Comparison of ENCODE assay signal across 16 cellular contexts in genomic region chr3:186287723-186288122, GRCh38.
DNase-seq lines count a peak whose midpoint lies in the region; ATAC-seq, FAIRE-seq and TF ChIP-seq lines count a peak whose summit lies in the region.
"Had no signal": no experiment of that assay in that cellular context is flagged by ENCODE, and none has a peak within 500 bp of the region (broad histone marks: within the 10 kb centered on the region; RNA-seq: fewer than 3 reads in every experiment).

No MANE protein-coding gene starts in this region.

- no peaks in the 10 kb centered on the region for H3K36me3 ChIP-seq in SK-N-SH (replicated peaks in 1 of 2; ENCODE audit: control insufficient read depth in 1 of 2, insufficient read depth in 2 of 2, low read length in 1 of 2)
- H3K36me3 ChIP-seq: cardiac muscle cell had no signal

- H3K27me3 ChIP-seq in SK-N-SH (ENCODE audit: insufficient read depth) = no peaks in the 10 kb centered on the region
- H3K27me3 ChIP-seq: cardiac muscle cell had no signal

- FAIRE-seq in RCC 7860 (lab: Jason Lieb, UNC) = no peak

- H3F3A ChIP-seq in SK-N-SH (replicated peaks; ENCODE audit: insufficient read depth) = peaks cover 19% of the 10 kb centered on the region

- no peak for TF ChIP-seq CTCF in SK-N-SH (IDR thresholded peaks at IDR 0.05)
- TF ChIP-seq CTCF in fibroblast of mammary gland (conservative IDR thresholded peaks at IDR 0.05; ENCODE audit: control insufficient read depth, insufficient read depth, low read depth, low read length) = no peak

- POLR2A ChIA-PET in SK-N-SH (lab: Yijun Ruan, JAX) = interaction anchor here (0.6 kb wide), 1 partner anchor 16 kb away, joined by 3 read pairs; no protein-coding TSS in a partner anchor

- peak overlapping the region; percentile 48 for H3K4me2 ChIP-seq in SK-N-SH

- no peaks in the 10 kb centered on the region for H3K79me2 ChIP-seq in SK-N-SH (ENCODE audit: insufficient read depth)

- peak overlapping the region; percentile 23; the same call in 1 of the 2 replicates for H3K9ac ChIP-seq in SK-N-SH

- H3K4me1 ChIP-seq in SK-N-SH (ENCODE audit: control insufficient read depth in 1 of 2, insufficient read depth in 2 of 2, low read depth in 1 of 2, low read length in 1 of 2) = no peaks in the 10 kb centered on the region; a peak in 1 of 4 replicates

- no peaks in the 10 kb centered on the region for H3K9me2 ChIP-seq in SK-N-SH

- no peak overlapping the region for H2AFZ ChIP-seq in SK-N-SH (ENCODE audit: low read depth)

- CTCF ChIA-PET in SK-N-SH (lab: Yijun Ruan, JAX) = interaction anchor here (1.0 to 2.9 kb wide), 3 partner anchors 28 to 311 kb away, joined by 3 to 12 read pairs (median 4); no protein-coding TSS in a partner anchor

- intact Hi-C loops in sciatic nerve (cut with DNase I) = no loop called here

- ATAC-seq in sciatic nerve (peak; percentile 55), GM18867 (IDR thresholded peaks at IDR 0.05; ENCODE audit: unreplicated experiment) (no peak), GM19023 (IDR thresholded peaks at IDR 0.05; ENCODE audit: unreplicated experiment) (no peak)
- ATAC-seq: Right ventricle myocardium inferior; stimulated activated naive CD8-positive, alpha-beta T cell treated with anti-CD3 and anti-CD28 coated beads, Interleukin-15, Interleukin-2, amounts not matched to agents 100 U/mL and 50 U/mL, for 24 hours had no signal

- no peak for TF ChIP-seq RAD21 in SK-N-SH (IDR thresholded peaks at IDR 0.05; ENCODE audit: low read length)

- no peaks in the 10 kb centered on the region for H3K9me3 ChIP-seq in SK-N-SH

- H3K4me3 ChIP-seq in SK-N-SH (ENCODE audit: low read depth in 2 of 2, low read length in 1 of 2) (no peak overlapping the region), fibroblast of mammary gland (ENCODE audit: control insufficient read depth, low read depth, low read length) (no peak overlapping the region)
- H3K4me3 ChIP-seq: cardiac muscle cell had no signal

- no peaks in the 10 kb centered on the region for H4K20me1 ChIP-seq in SK-N-SH (ENCODE audit: insufficient read depth)

- peak; percentile 97 for DNase-seq in EH (ENCODE audit: low read depth)
- no peak for DNase-seq in SK-N-SH
- peak; percentile 94 for DNase-seq in fibroblast of mammary gland (ENCODE audit: low read depth)
- DNase-seq in sciatic nerve (ENCODE audit: low spot score) = no peak
- DNase-seq in HT-29 (ENCODE audit: low spot score) = no peak
- DNase-seq in RCC 7860 (ENCODE audit: low spot score) = no peak
- DNase-seq: CD4-positive, CD25-positive, alpha-beta regulatory T cell; KG1; NCI-H187; NCI-H82; stimulated activated naive CD8-positive, alpha-beta T cell treated with anti-CD3 and anti-CD28 coated beads, Interleukin-15, Interleukin-2, amounts not matched to agents 100 U/mL and 50 U/mL, for 24 hours had no signal

- H3K27ac ChIP-seq in SK-N-SH (ENCODE audit: low read depth in 2 of 2, low read length in 1 of 2) = peak overlapping the region in 1 of 2 experiments; percentile 56; a peak in 2 of 4 replicates
- H3K27ac ChIP-seq: cardiac muscle cell, epithelial cell of prostate had no signal

- TF ChIP-seq EP300 in SK-N-SH (IDR thresholded peaks at IDR 0.05; ENCODE audit: borderline replicate concordance in 1 of 2, low read depth in 1 of 2, low read length in 1 of 2) = no peak

TF ChIP-seq in SK-N-SH, 30 proteins besides CTCF, POLR2A, EP300 and RAD21:
- TF ChIP-seq GABPA (IDR thresholded peaks at IDR 0.05; ENCODE audit: low read depth) = no peak
- TF ChIP-seq JUND (IDR thresholded peaks at IDR 0.05) = peak; percentile 37; the same call in 1 of the 2 replicates
- no peak for TF ChIP-seq POLR2AphosphoS5 (IDR thresholded peaks at IDR 0.05; ENCODE audit: low read depth, low read length)
- peak; percentile 8; the same call in 1 of the 2 replicates for TF ChIP-seq FOSL2 (IDR thresholded peaks at IDR 0.05; ENCODE audit: borderline replicate concordance, low read depth)
- TF ChIP-seq TCF12 (IDR thresholded peaks at IDR 0.05) = peak; percentile 42; the same call in 1 of the 2 replicates
- peak; percentile 55; the same call in 1 of the 2 replicates for TF ChIP-seq PBX3 (IDR thresholded peaks at IDR 0.05)
- TF ChIP-seq RFX5 (IDR thresholded peaks at IDR 0.05; ENCODE audit: low read length) = no peak

Comparison
In these comparisons a context has a peak if more than half of its experiments do, and no peak if none do; other contexts are left out.
1. DNase-seq: peak in EH (single experiment) and fibroblast of mammary gland (single experiment); none in SK-N-SH (single experiment), sciatic nerve (single experiment), HT-29 (single experiment) and RCC 7860 (single experiment).